In the genomic region with DNA sequence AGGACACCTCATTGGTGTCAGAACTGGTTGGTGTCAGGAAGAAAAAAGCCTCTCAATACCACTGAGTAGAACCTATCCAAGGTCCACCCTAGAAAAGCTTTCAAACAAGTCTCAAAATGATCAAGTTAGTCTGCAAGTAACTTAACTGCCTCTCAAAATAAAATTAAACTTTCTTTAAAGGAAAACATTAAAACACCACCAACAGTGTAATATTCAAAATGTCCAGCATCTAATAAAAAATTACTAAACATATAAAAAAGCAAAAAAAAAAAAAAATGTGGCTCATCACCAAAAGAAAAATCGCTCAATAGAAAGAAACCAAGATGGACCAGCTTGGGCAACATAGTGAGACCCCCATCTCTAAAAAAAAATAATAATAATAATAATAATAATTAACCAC, we compare ENCODE assay signal across 7 cellular contexts. TPM values are rescaled to one million over a fixed set of nuclear protein-coding genes. Genes with fewer than 3 reads are reported as not detected.
"Had no signal": no experiment of that assay in that cellular context is flagged by ENCODE, and none has a peak within 500 bp of the region (broad histone marks: within the 10 kb centered on the region; RNA-seq: fewer than 3 reads in every experiment).

No MANE protein-coding gene starts in this region.

- H3K27ac ChIP-seq: HL-60 had no signal

- H3K4me3 ChIP-seq: K562 had no signal

- DNase-seq: IMR-90, KBM-7, KG1 had no signal

- FAIRE-seq: HepG2, HTR-8/SVneo, K562 had no signal

RNA-seq across cellular contexts. Expression of gene OLFML2B, which starts 18.7 kb away (rescaled TPM):
- total RNA-seq: HepG2, K562 had no signal
